In genomic region chr20:64056889-64057627, GRCh38 we compare ENCODE assay signal across 1 cellular context.
TF ChIP-seq lines count a peak whose summit lies in the region.

No MANE protein-coding gene starts in this region.

TF ChIP-seq in HepG2, 621 proteins besides CTCF, POLR2A, EP300 and RAD21 (continued from another document and continues in another):
- peak; percentile 94; the same call in 1 of the 2 replicates for TF ChIP-seq DMTF1 (CRISPR knock-in tag; IDR thresholded peaks at IDR 0.05)
- TF ChIP-seq ZBTB25 (CRISPR knock-in tag; IDR thresholded peaks at IDR 0.05) = no peak
- 0 out of 2 replicates have a peak, but pooled peaks have one; percentile 37 for TF ChIP-seq ZBTB37 (CRISPR knock-in tag; IDR thresholded peaks at IDR 0.05)
- no peak for TF ChIP-seq RFX1 (IDR thresholded peaks at IDR 0.05)
- no peak for TF ChIP-seq ZBTB26 (CRISPR knock-in tag; IDR thresholded peaks at IDR 0.05; ENCODE audit: borderline replicate concordance)
- no peak for TF ChIP-seq ZNF510 (CRISPR knock-in tag; IDR thresholded peaks at IDR 0.05; ENCODE audit: low read depth)
- peak; percentile 47; the same call in 1 of the 2 replicates for TF ChIP-seq SP4 (CRISPR knock-in tag; IDR thresholded peaks at IDR 0.05)
- peak; percentile 59; the same call in 1 of the 2 replicates for TF ChIP-seq ZNF280B (CRISPR knock-in tag; IDR thresholded peaks at IDR 0.05; ENCODE audit: borderline replicate concordance)
- no peak; the same call in 1 of the 2 replicates for TF ChIP-seq HOXA5 (CRISPR knock-in tag; IDR thresholded peaks at IDR 0.05)
- no peak for TF ChIP-seq ZNF562 (CRISPR knock-in tag; IDR thresholded peaks at IDR 0.05; ENCODE audit: borderline replicate concordance)
- peak; percentile 71 for TF ChIP-seq POLR2G (IDR thresholded peaks at IDR 0.05; ENCODE audit: low read depth, low read length)
- TF ChIP-seq SMAD3 (CRISPR knock-in tag; IDR thresholded peaks at IDR 0.05) = no peak
- TF ChIP-seq THAP7 (CRISPR knock-in tag; IDR thresholded peaks at IDR 0.05) = 0 out of 2 replicates have a peak, but pooled peaks have one; percentile 64
- TF ChIP-seq ZNF678 (CRISPR knock-in tag; IDR thresholded peaks at IDR 0.05) = peak; percentile 93; the same call in 1 of the 2 replicates
- peak; percentile 93 for TF ChIP-seq U2AF1 (optimal IDR thresholded peaks at IDR 0.05; ENCODE audit: low read depth, low read length)
- no peak for TF ChIP-seq MAFF (IDR thresholded peaks at IDR 0.05; ENCODE audit: low read depth, low read length)
- TF ChIP-seq ZNF276 (CRISPR knock-in tag; IDR thresholded peaks at IDR 0.05; ENCODE audit: low read depth) = peak; percentile 82; the same call in 1 of the 2 replicates
- peak; percentile 84 for TF ChIP-seq ZFX (CRISPR knock-in tag; IDR thresholded peaks at IDR 0.05; ENCODE audit: low read depth)
- no peak; the same call in 1 of the 2 replicates for TF ChIP-seq ZNF263 (CRISPR knock-in tag; IDR thresholded peaks at IDR 0.05)
- TF ChIP-seq ZBTB4 (CRISPR knock-in tag; IDR thresholded peaks at IDR 0.05; ENCODE audit: borderline replicate concordance) = peak; percentile 100
- no peak for TF ChIP-seq KDM3A (CRISPR knock-in tag; IDR thresholded peaks at IDR 0.05; ENCODE audit: low read depth)
- no peak for TF ChIP-seq ZNF180 (CRISPR knock-in tag; IDR thresholded peaks at IDR 0.05; ENCODE audit: borderline replicate concordance, low read depth)
- 0 out of 3 replicates have a peak, but pooled peaks have one; percentile 7 for TF ChIP-seq MXI1 (IDR thresholded peaks at IDR 0.05; ENCODE audit: borderline replicate concordance, low read depth, low read length)
- no peak for TF ChIP-seq SMAD1 (CRISPR knock-in tag; IDR thresholded peaks at IDR 0.05; ENCODE audit: borderline replicate concordance, low read depth)
- no peak for TF ChIP-seq ZNF616 (CRISPR knock-in tag; IDR thresholded peaks at IDR 0.05; ENCODE audit: low read depth)
- TF ChIP-seq AHDC1 (CRISPR knock-in tag; IDR thresholded peaks at IDR 0.05; ENCODE audit: borderline replicate concordance) = no peak; the same call in 1 of the 2 replicates
- no peak for TF ChIP-seq BATF2 (CRISPR knock-in tag; IDR thresholded peaks at IDR 0.05)
- peak; percentile 89 for TF ChIP-seq HOXA9 (CRISPR knock-in tag; IDR thresholded peaks at IDR 0.05; ENCODE audit: borderline replicate concordance)
- TF ChIP-seq ZNF800 (CRISPR knock-in tag; IDR thresholded peaks at IDR 0.05) = no peak
